Comparison of ENCODE assay signal across 19 cellular contexts in genomic region chr15:71185706-71186105, GRCh38.
"Had no signal": no experiment of that assay in that cellular context is flagged by ENCODE, and none has a peak within 500 bp of the region (broad histone marks: within the 10 kb centered on the region; RNA-seq: fewer than 3 reads in every experiment).

No MANE protein-coding gene starts in this region.

- H3K4me3 Mint-ChIP-seq: naive thymus-derived CD8-positive, alpha-beta T cell; nephron progenitor cell; stimulated activated naive CD8-positive, alpha-beta T cell treated with anti-CD3 and anti-CD28 coated beads, Interleukin-15, amount 100 ng/mL, for 72 hours; type B pancreatic cell had no signal

- H3K9me3 Mint-ChIP-seq: naive thymus-derived CD8-positive, alpha-beta T cell; stimulated activated naive CD8-positive, alpha-beta T cell treated with anti-CD3 and anti-CD28 coated beads, Interleukin-15, amount 100 ng/mL, for 72 hours; type B pancreatic cell had no signal

- H3K27me3 Mint-ChIP-seq: stimulated activated naive CD8-positive, alpha-beta T cell treated with anti-CD3 and anti-CD28 coated beads, Interleukin-15, amount 100 ng/mL, for 72 hours; type B pancreatic cell had no signal

- H3K4me1 ChIP-seq: gastrocnemius medialis, left lung, lower lobe of right lung, sigmoid colon had no signal

- DNase-seq: central memory CD4-positive, alpha-beta T cell; dorsolateral prefrontal cortex; effector CD4-positive, alpha-beta T cell; foreskin fibroblast; gastrocnemius medialis; head of caudate nucleus; hippocampal formation; lower lobe of right lung; naive thymus-derived CD8-positive, alpha-beta T cell; nephron progenitor cell; nucleus accumbens; posterior cingulate gyrus; sigmoid colon; stimulated activated CD4-positive, alpha-beta T cell treated with anti-CD3 and anti-CD28 coated beads, Interleukin-2, amount 100 ng/mL, for 48 hours; stimulated activated naive CD4-positive, alpha-beta T cell; stimulated activated naive CD8-positive, alpha-beta T cell treated with anti-CD3 and anti-CD28 coated beads, Interleukin-15, amount 100 ng/mL, for 72 hours; tibial artery had no signal

- H3K27ac Mint-ChIP-seq: naive thymus-derived CD8-positive, alpha-beta T cell; nephron progenitor cell; stimulated activated naive CD8-positive, alpha-beta T cell treated with anti-CD3 and anti-CD28 coated beads, Interleukin-15, amount 100 ng/mL, for 72 hours; type B pancreatic cell had no signal

- H3K4me1 Mint-ChIP-seq: naive thymus-derived CD8-positive, alpha-beta T cell; stimulated activated naive CD8-positive, alpha-beta T cell treated with anti-CD3 and anti-CD28 coated beads, Interleukin-15, amount 100 ng/mL, for 72 hours had no signal

- H3K9me3 ChIP-seq: gastrocnemius medialis, left lung, lower lobe of right lung, sigmoid colon, tibial artery had no signal

- H3K27ac ChIP-seq: dorsolateral prefrontal cortex, gastrocnemius medialis, left lung, lower lobe of right lung, sigmoid colon, tibial artery had no signal

- ATAC-seq: gastrocnemius medialis; naive thymus-derived CD8-positive, alpha-beta T cell; stimulated activated naive CD8-positive, alpha-beta T cell treated with anti-CD3 and anti-CD28 coated beads, Interleukin-15, amount 100 ng/mL, for 72 hours had no signal

- H3K27me3 ChIP-seq: dorsolateral prefrontal cortex, gastrocnemius medialis, left lung, sigmoid colon, tibial artery had no signal

- H3K4me3 ChIP-seq: dorsolateral prefrontal cortex, gastrocnemius medialis, left lung, lower lobe of right lung, sigmoid colon, tibial artery had no signal

- H3K36me3 Mint-ChIP-seq: naive thymus-derived CD8-positive, alpha-beta T cell had no signal

- H3K36me3 ChIP-seq: gastrocnemius medialis, left lung, lower lobe of right lung, sigmoid colon had no signal
